Comparison of ENCODE assay signal across 12 cellular contexts in the genomic region with DNA sequence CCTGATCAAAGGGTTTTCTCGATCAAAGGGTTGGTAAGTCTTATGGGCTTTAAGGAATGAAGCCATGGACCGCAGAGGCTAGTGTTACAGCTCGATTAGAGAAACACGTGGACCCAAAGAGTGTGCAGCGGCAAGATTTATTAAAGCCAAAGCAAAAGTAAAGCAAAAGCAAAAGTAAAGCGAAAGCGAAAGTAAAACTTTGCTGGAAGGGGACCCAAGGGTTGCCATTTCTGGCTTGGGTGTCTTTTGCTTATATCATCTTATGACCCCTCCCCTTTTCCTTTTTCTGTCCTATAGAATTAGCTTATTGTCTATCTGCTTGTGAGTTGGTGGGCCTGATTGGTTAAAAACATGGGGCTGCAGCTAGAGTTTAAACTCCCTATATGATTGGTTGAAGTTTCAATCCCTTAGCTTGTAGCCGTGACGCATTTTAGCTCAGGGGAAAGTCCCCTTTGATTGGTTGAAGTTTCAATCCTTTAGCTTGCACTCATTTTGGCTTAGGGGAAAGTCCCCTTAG.
DNase-seq lines count a peak whose midpoint lies in the region; ATAC-seq lines count a peak whose summit lies in the region.
"Had no signal": no experiment of that assay in that cellular context is flagged by ENCODE, and none has a peak within 500 bp of the region (broad histone marks: within the 10 kb centered on the region; RNA-seq: fewer than 3 reads in every experiment).

No MANE protein-coding gene starts in this region.

- DNase-seq in activated CD8-positive, alpha-beta memory T cell treated with anti-CD3 and anti-CD28 coated beads, Interleukin-2, amount 10 ng/mL, durations not matched to agents 7 days and 5 days: no peak
- no peak for DNase-seq in activated CD8-positive, alpha-beta memory T cell treated with anti-CD3 and anti-CD28 coated beads, Interleukin-2, amount 50 U/mL, for 48 hours
- DNase-seq in SW480 (ENCODE audit: low spot score): peak; percentile 87
- peak; percentile 8 for DNase-seq in stimulated activated naive B cell treated with anti-CD40 and anti-IgM and Interleukin-4, amounts not matched to agents 10 μg/mL and 1 μg/mL and 100 μg/mL, for 72 hours
- no peak for DNase-seq in left ventricle myocardium superior
- no peak for DNase-seq in GF-D8 (lab: John Stamatoyannopoulos, UW)
- DNase-seq: activated gamma-delta T cell, C1 segment of cervical spinal cord, substantia nigra had no signal

- H3K9me3 Mint-ChIP-seq in activated CD8-positive, alpha-beta memory T cell treated with anti-CD3 and anti-CD28 coated beads, Interleukin-2, amount 10 ng/mL, durations not matched to agents 7 days and 5 days (ENCODE audit: low read depth): peaks cover 2% of the 10 kb centered on the region
- H3K9me3 Mint-ChIP-seq in stimulated activated naive B cell treated with anti-CD40 and anti-IgM and Interleukin-4, amounts not matched to agents 10 μg/mL and 1 μg/mL and 100 μg/mL, for 72 hours: peaks cover 3 to 5% of the 10 kb centered on the region in 2 donors

- intact Hi-C loops in left ventricle myocardium superior (cut with micrococcal nuclease): no loop called here

- CTCF ChIA-PET in activated CD8-positive, alpha-beta memory T cell treated with anti-CD3 and anti-CD28 coated beads, Interleukin-2, amount 10 ng/mL, durations not matched to agents 7 days and 5 days (lab: Charles Lee): no interaction called here

- H3K27ac Mint-ChIP-seq in activated CD8-positive, alpha-beta memory T cell treated with anti-CD3 and anti-CD28 coated beads, Interleukin-2, amount 10 ng/mL, durations not matched to agents 7 days and 5 days: no peak overlapping the region
- H3K27ac Mint-ChIP-seq in stimulated activated naive B cell treated with anti-CD40 and anti-IgM and Interleukin-4, amounts not matched to agents 10 μg/mL and 1 μg/mL and 100 μg/mL, for 72 hours: peak overlapping the region; percentile 77

- peak overlapping the region; percentile 25 for H3K4me3 Mint-ChIP-seq in activated CD8-positive, alpha-beta memory T cell treated with anti-CD3 and anti-CD28 coated beads, Interleukin-2, amount 10 ng/mL, durations not matched to agents 7 days and 5 days
- H3K4me3 Mint-ChIP-seq in stimulated activated naive B cell treated with anti-CD40 and anti-IgM and Interleukin-4, amounts not matched to agents 10 μg/mL and 1 μg/mL and 100 μg/mL, for 72 hours: no peak overlapping the region

- no peaks in the 10 kb centered on the region for H3K27me3 Mint-ChIP-seq in activated CD8-positive, alpha-beta memory T cell treated with anti-CD3 and anti-CD28 coated beads, Interleukin-2, amount 10 ng/mL, durations not matched to agents 7 days and 5 days
- H3K27me3 Mint-ChIP-seq in stimulated activated naive B cell treated with anti-CD40 and anti-IgM and Interleukin-4, amounts not matched to agents 10 μg/mL and 1 μg/mL and 100 μg/mL, for 72 hours: no peaks in the 10 kb centered on the region

- H3K4me1 Mint-ChIP-seq in activated CD8-positive, alpha-beta memory T cell treated with anti-CD3 and anti-CD28 coated beads, Interleukin-2, amount 10 ng/mL, durations not matched to agents 7 days and 5 days: peaks cover 2% of the 10 kb centered on the region
- H3K4me1 Mint-ChIP-seq in stimulated activated naive B cell treated with anti-CD40 and anti-IgM and Interleukin-4, amounts not matched to agents 10 μg/mL and 1 μg/mL and 100 μg/mL, for 72 hours: peaks cover 0 to 1% of the 10 kb centered on the region in 2 donors

- ATAC-seq in activated CD8-positive, alpha-beta memory T cell treated with anti-CD3 and anti-CD28 coated beads, Interleukin-2, amount 10 ng/mL, durations not matched to agents 7 days and 5 days: no peak
- peak; percentile 56 for ATAC-seq in HG03354 (IDR thresholded peaks at IDR 0.05; ENCODE audit: poor library complexity, severe bottlenecking, unreplicated experiment)
- peak in 1 of 2 donors; percentile 27 for ATAC-seq in stimulated activated naive B cell treated with anti-CD40 and anti-IgM and Interleukin-4, amounts not matched to agents 10 μg/mL and 1 μg/mL and 100 μg/mL, for 72 hours (replicated peaks)
- ATAC-seq in left ventricle myocardium superior: no peak
- no peak for ATAC-seq in GM19023 (IDR thresholded peaks at IDR 0.05; ENCODE audit: unreplicated experiment)
- ATAC-seq: left lobe of liver had no signal

- H3K36me3 Mint-ChIP-seq in activated CD8-positive, alpha-beta memory T cell treated with anti-CD3 and anti-CD28 coated beads, Interleukin-2, amount 10 ng/mL, durations not matched to agents 7 days and 5 days: no peaks in the 10 kb centered on the region
- no peaks in the 10 kb centered on the region for H3K36me3 Mint-ChIP-seq in stimulated activated naive B cell treated with anti-CD40 and anti-IgM and Interleukin-4, amounts not matched to agents 10 μg/mL and 1 μg/mL and 100 μg/mL, for 72 hours

Comparison
In these comparisons a context has a peak if more than half of its experiments do, and no peak if none do; other contexts are left out.
1. DNase-seq: peak in SW480 (single experiment) and stimulated activated naive B cell treated with anti-CD40 and anti-IgM and Interleukin-4, amounts not matched to agents 10 μg/mL and 1 μg/mL and 100 μg/mL, for 72 hours (single experiment); none in activated CD8-positive, alpha-beta memory T cell treated with anti-CD3 and anti-CD28 coated beads, Interleukin-2, amount 10 ng/mL, durations not matched to agents 7 days and 5 days (single experiment), activated CD8-positive, alpha-beta memory T cell treated with anti-CD3 and anti-CD28 coated beads, Interleukin-2, amount 50 U/mL, for 48 hours (single experiment), left ventricle myocardium superior (single experiment) and GF-D8 (single experiment).